In the genomic region with DNA sequence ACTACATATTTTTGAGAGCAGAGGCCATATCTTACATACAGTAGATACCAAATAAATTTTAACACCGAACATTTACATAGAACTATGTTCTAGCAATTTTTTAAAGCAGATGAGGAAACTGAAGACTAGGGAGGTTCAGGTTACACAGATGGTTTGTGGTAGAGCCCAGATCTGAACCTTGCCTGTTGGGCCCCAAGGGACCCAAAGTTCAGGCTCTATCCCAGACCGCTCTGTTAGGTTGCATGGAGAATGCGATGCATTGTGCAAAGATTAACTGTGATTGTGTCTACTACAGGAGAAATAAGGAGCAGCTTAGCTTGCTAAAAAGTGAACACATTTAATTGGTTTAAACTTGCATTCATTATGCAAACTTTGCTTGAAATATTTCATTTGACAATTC, we compare ENCODE assay signal across 2 cellular contexts.
A peak's percentile ranks its signal among the peaks of the same experiment; 100 is the strongest.
TF ChIP-seq lines count a peak whose summit lies in the region.

No MANE protein-coding gene starts in this region.

TF ChIP-seq in HepG2, 621 proteins besides CTCF, POLR2A, EP300 and RAD21:
- TF ChIP-seq PHF21A (CRISPR knock-in tag; IDR thresholded peaks at IDR 0.05): peak; percentile 38; the same call in 1 of the 2 replicates
- TF ChIP-seq REPIN1 (CRISPR knock-in tag; IDR thresholded peaks at IDR 0.05; ENCODE audit: borderline replicate concordance, low read depth): no peak
- 0 out of 2 replicates have a peak, but pooled peaks have one; percentile 19 for TF ChIP-seq ARID3A (IDR thresholded peaks at IDR 0.05; ENCODE audit: low read depth, low read length)
- peak; percentile 61 for TF ChIP-seq CEBPB (IDR thresholded peaks at IDR 0.05; ENCODE audit: borderline replicate concordance, low read depth, low read length)
- TF ChIP-seq ZIK1 (CRISPR knock-in tag; IDR thresholded peaks at IDR 0.05; ENCODE audit: borderline replicate concordance, low read depth): no peak
- peak; percentile 66; the same call in 1 of the 2 replicates for TF ChIP-seq SIX4 (CRISPR knock-in tag; IDR thresholded peaks at IDR 0.05)
- TF ChIP-seq, protein P1, sequence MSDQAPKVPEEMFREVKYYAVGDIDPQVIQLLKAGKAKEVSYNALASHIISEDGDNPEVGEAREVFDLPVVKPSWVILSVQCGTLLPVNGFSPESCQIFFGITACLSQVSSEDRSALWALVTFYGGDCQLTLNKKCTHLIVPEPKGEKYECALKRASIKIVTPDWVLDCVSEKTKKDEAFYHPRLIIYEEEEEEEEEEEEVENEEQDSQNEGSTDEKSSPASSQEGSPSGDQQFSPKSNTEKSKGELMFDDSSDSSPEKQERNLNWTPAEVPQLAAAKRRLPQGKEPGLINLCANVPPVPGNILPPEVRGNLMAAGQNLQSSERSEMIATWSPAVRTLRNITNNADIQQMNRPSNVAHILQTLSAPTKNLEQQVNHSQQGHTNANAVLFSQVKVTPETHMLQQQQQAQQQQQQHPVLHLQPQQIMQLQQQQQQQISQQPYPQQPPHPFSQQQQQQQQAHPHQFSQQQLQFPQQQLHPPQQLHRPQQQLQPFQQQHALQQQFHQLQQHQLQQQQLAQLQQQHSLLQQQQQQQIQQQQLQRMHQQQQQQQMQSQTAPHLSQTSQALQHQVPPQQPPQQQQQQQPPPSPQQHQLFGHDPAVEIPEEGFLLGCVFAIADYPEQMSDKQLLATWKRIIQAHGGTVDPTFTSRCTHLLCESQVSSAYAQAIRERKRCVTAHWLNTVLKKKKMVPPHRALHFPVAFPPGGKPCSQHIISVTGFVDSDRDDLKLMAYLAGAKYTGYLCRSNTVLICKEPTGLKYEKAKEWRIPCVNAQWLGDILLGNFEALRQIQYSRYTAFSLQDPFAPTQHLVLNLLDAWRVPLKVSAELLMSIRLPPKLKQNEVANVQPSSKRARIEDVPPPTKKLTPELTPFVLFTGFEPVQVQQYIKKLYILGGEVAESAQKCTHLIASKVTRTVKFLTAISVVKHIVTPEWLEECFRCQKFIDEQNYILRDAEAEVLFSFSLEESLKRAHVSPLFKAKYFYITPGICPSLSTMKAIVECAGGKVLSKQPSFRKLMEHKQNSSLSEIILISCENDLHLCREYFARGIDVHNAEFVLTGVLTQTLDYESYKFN (CRISPR knock-in tag; conservative IDR thresholded peaks at IDR 0.05): peak; percentile 32; the same call in 1 of the 2 replicates
- peak; percentile 65; the same call in 1 of the 2 replicates for TF ChIP-seq GFI1 (CRISPR knock-in tag; IDR thresholded peaks at IDR 0.05; ENCODE audit: borderline replicate concordance)
- peak; percentile 33; the same call in 1 of the 2 replicates for TF ChIP-seq ZNF644 (CRISPR knock-in tag; IDR thresholded peaks at IDR 0.05; ENCODE audit: low read depth)
- TF ChIP-seq CEBPG (CRISPR knock-in tag; IDR thresholded peaks at IDR 0.05): peak; percentile 44; the same call in 1 of the 2 replicates
- TF ChIP-seq NCOR1 (IDR thresholded peaks at IDR 0.05; ENCODE audit: borderline replicate concordance, low read length): peak; percentile 73; the same call in 1 of the 2 replicates
- no peak for TF ChIP-seq ZNF780A (CRISPR knock-in tag; IDR thresholded peaks at IDR 0.05)
- peak; percentile 80 for TF ChIP-seq SIX1 (CRISPR knock-in tag; IDR thresholded peaks at IDR 0.05; ENCODE audit: borderline replicate concordance)
- TF ChIP-seq KDM4B (CRISPR knock-in tag; IDR thresholded peaks at IDR 0.05): no peak
- TF ChIP-seq, protein P2, sequence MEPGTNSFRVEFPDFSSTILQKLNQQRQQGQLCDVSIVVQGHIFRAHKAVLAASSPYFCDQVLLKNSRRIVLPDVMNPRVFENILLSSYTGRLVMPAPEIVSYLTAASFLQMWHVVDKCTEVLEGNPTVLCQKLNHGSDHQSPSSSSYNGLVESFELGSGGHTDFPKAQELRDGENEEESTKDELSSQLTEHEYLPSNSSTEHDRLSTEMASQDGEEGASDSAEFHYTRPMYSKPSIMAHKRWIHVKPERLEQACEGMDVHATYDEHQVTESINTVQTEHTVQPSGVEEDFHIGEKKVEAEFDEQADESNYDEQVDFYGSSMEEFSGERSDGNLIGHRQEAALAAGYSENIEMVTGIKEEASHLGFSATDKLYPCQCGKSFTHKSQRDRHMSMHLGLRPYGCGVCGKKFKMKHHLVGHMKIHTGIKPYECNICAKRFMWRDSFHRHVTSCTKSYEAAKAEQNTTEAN (CRISPR knock-in tag; conservative IDR thresholded peaks at IDR 0.05): no peak
- TF ChIP-seq HNF4A (CRISPR knock-in tag; IDR thresholded peaks at IDR 0.05): peak; percentile 84
- peak; percentile 67 for TF ChIP-seq HNF4G (IDR thresholded peaks at IDR 0.05; ENCODE audit: borderline replicate concordance, low read depth, low read length)
- TF ChIP-seq HNF4G (CRISPR knock-in tag; IDR thresholded peaks at IDR 0.05; ENCODE audit: borderline replicate concordance, low read depth): no peak
TF ChIP-seq in HepG2: peak in this region for 12.

TF ChIP-seq in WTC11, 78 proteins besides CTCF, POLR2A, EP300 and RAD21:
- TF ChIP-seq, protein P3, sequence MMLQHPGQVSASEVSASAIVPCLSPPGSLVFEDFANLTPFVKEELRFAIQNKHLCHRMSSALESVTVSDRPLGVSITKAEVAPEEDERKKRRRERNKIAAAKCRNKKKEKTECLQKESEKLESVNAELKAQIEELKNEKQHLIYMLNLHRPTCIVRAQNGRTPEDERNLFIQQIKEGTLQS (CRISPR knock-in tag; conservative IDR thresholded peaks at IDR 0.05): no peak
- no peak for TF ChIP-seq PRDM15 (CRISPR knock-in tag; IDR thresholded peaks at IDR 0.05)
- TF ChIP-seq, protein P4, sequence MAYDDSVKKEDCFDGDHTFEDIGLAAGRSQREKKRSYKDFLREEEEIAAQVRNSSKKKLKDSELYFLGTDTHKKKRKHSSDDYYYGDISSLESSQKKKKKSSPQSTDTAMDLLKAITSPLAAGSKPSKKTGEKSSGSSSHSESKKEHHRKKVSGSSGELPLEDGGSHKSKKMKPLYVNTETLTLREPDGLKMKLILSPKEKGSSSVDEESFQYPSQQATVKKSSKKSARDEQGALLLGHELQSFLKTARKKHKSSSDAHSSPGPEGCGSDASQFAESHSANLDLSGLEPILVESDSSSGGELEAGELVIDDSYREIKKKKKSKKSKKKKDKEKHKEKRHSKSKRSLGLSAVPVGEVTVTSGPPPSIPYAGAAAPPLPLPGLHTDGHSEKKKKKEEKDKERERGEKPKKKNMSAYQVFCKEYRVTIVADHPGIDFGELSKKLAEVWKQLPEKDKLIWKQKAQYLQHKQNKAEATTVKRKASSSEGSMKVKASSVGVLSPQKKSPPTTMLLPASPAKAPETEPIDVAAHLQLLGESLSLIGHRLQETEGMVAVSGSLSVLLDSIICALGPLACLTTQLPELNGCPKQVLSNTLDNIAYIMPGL (CRISPR knock-in tag; IDR thresholded peaks at IDR 0.05): no peak
- no peak for TF ChIP-seq ELF4 (CRISPR knock-in tag; IDR thresholded peaks at IDR 0.05; ENCODE audit: low read depth)
- no peak for TF ChIP-seq ZNF263 (CRISPR knock-in tag; IDR thresholded peaks at IDR 0.05; ENCODE audit: low read depth)
- TF ChIP-seq FOXP1 (CRISPR knock-in tag; IDR thresholded peaks at IDR 0.05; ENCODE audit: borderline replicate concordance): no peak
- no peak for TF ChIP-seq FOXK1 (CRISPR knock-in tag; IDR thresholded peaks at IDR 0.05)
- TF ChIP-seq EMX1 (CRISPR knock-in tag; IDR thresholded peaks at IDR 0.05): no peak
- TF ChIP-seq PRRX2 (CRISPR knock-in tag; IDR thresholded peaks at IDR 0.05): no peak
- no peak for TF ChIP-seq JAZF1 (CRISPR knock-in tag; IDR thresholded peaks at IDR 0.05)
- TF ChIP-seq AFF4 (CRISPR knock-in tag; IDR thresholded peaks at IDR 0.05; ENCODE audit: borderline replicate concordance): no peak
- TF ChIP-seq ZNF219 (CRISPR knock-in tag; IDR thresholded peaks at IDR 0.05; ENCODE audit: borderline replicate concordance): no peak
